Comparison of ENCODE assay signal across 8 cellular contexts in genomic region chr6:34425132-34425497, GRCh38. TPM values are rescaled to one million over a fixed set of nuclear protein-coding genes. Genes with fewer than 3 reads are reported as not detected.
DNase-seq lines count a peak whose midpoint lies in the region; ATAC-seq and TF ChIP-seq lines count a peak whose summit lies in the region.

No MANE protein-coding gene starts in this region.

- WGBS in esophagus squamous epithelium, 2 donors, result 0 to 3% methylated on average over 4 to 9 of the region's 10 CpGs
- 3 to 7% methylated on average over 10 of the region's 10 CpGs for WGBS in sigmoid colon, 2 donors

- H3K4me1 ChIP-seq in esophagus squamous epithelium, result peaks cover 14 to 44% (median 25%) of the 10 kb centered on the region in 3 donors
- peaks cover 0 to 16% (median 11%) of the 10 kb centered on the region in 4 donors for H3K4me1 ChIP-seq in sigmoid colon

- TF ChIP-seq CTCF in esophagus squamous epithelium (IDR thresholded peaks at IDR 0.05) (no peak), sigmoid colon (IDR thresholded peaks at IDR 0.05) (no peak)

- H3K27ac Mint-ChIP-seq in T-helper 2 cell treated with Interferon-gamma antibody and Interleukin-4, amounts not matched to agents 5 μg/mL and 100 μg/mL, for 36 hours, result peak overlapping the region; percentile 99

- peak overlapping the region; percentile 100 for H3K4me3 Mint-ChIP-seq in T-helper 2 cell treated with Interferon-gamma antibody and Interleukin-4, amounts not matched to agents 5 μg/mL and 100 μg/mL, for 36 hours

- peaks cover 22% of the 10 kb centered on the region for H3K4me1 Mint-ChIP-seq in T-helper 2 cell treated with Interferon-gamma antibody and Interleukin-4, amounts not matched to agents 5 μg/mL and 100 μg/mL, for 36 hours (ENCODE audit: low read depth)

- H3K27me3 ChIP-seq in esophagus squamous epithelium (no peaks in the 10 kb centered on the region), sigmoid colon (no peaks in the 10 kb centered on the region)

- H3K4me3 ChIP-seq in esophagus squamous epithelium, result peak overlapping the region; percentile 52 to 80 (median 71)
- H3K4me3 ChIP-seq in sigmoid colon, result peak overlapping the region; percentile 56 to 81 (median 74)

- ATAC-seq in GM21390 (IDR thresholded peaks at IDR 0.05; ENCODE audit: unreplicated experiment), result peak; percentile 18
- no peak for ATAC-seq in GM21447 (IDR thresholded peaks at IDR 0.05; ENCODE audit: unreplicated experiment)
- no peak for ATAC-seq in HG03108 (IDR thresholded peaks at IDR 0.05; ENCODE audit: unreplicated experiment)

- H3K9me3 Mint-ChIP-seq in T-helper 2 cell treated with Interferon-gamma antibody and Interleukin-4, amounts not matched to agents 5 μg/mL and 100 μg/mL, for 36 hours, result no peaks in the 10 kb centered on the region

- H3K27ac ChIP-seq in esophagus squamous epithelium (peak overlapping the region; percentile 79 to 91 (median 85)), sigmoid colon (peak overlapping the region; percentile 78 to 91 (median 86))

- intact Hi-C loops in esophagus squamous epithelium (cut with DNase I), result no loop called here
- intact Hi-C loops in sigmoid colon (cut with DNase I), result loop anchor here (5.0 kb wide), 2 partner anchors 33 to 182 kb away; partner anchors contain the start of gene NUDT3

- DNase-seq in T-helper 2 cell treated with Interferon-gamma antibody and Interleukin-4, amounts not matched to agents 5 μg/mL and 100 μg/mL, for 36 hours (ENCODE audit: low spot score), result peak; percentile 6
- DNase-seq in esophagus squamous epithelium (lab: John Stamatoyannopoulos, UW) (no peak), sigmoid colon (no peak), HT-29 (ENCODE audit: low spot score) (no peak), dermis blood vessel endothelial cell (no peak)

- no peaks in the 10 kb centered on the region for H3K9me3 ChIP-seq in esophagus squamous epithelium
- H3K9me3 ChIP-seq in sigmoid colon, result no peaks in the 10 kb centered on the region

- TF ChIP-seq POLR2A in esophagus squamous epithelium (IDR thresholded peaks at IDR 0.05) (no peak), sigmoid colon (IDR thresholded peaks at IDR 0.05) (no peak)

- H3K36me3 ChIP-seq in esophagus squamous epithelium (peaks cover 23 to 48% (median 39%) of the 10 kb centered on the region in 3 donors), sigmoid colon (peaks cover 18 to 48% (median 41%) of the 10 kb centered on the region in 4 donors)

- H3K36me3 Mint-ChIP-seq in T-helper 2 cell treated with Interferon-gamma antibody and Interleukin-4, amounts not matched to agents 5 μg/mL and 100 μg/mL, for 36 hours (ENCODE audit: low read depth), result peaks cover 41% of the 10 kb centered on the region

- TF ChIP-seq EP300 in sigmoid colon (IDR thresholded peaks at IDR 0.05), result no peak

- H3K27me3 Mint-ChIP-seq in T-helper 2 cell treated with Interferon-gamma antibody and Interleukin-4, amounts not matched to agents 5 μg/mL and 100 μg/mL, for 36 hours (ENCODE audit: low read depth), result peaks cover 6% of the 10 kb centered on the region

RNA-seq across cellular contexts. Expression of gene RPS10, which starts 0.8 kb away (rescaled TPM):
- total RNA-seq in esophagus squamous epithelium, result 1,000 to 10,000 TPM in 3 of 4 donors, 100 to 1,000 TPM in 1; 983 to 4,649 (median 2,673) TPM
- 1,000 to 10,000 TPM; 2,556 to 7,534 (median 4,475) TPM for total RNA-seq in sigmoid colon
- polyA plus RNA-seq in sigmoid colon, result 1,000 to 10,000 TPM; 2,796 to 4,045 (median 3,510) TPM
- 2,917 and 3,132 TPM in 2 replicates for total RNA-seq in HT-29 (2014; rRNA removed; shearing (Covaris generic))
- total RNA-seq in dermis blood vessel endothelial cell, result 899 and 3,703 TPM in 2 replicates

RNA-seq across cellular contexts. Expression of gene NUDT3, which starts 32.6 kb away (rescaled TPM):
- total RNA-seq in esophagus squamous epithelium (10 to 100 TPM; 14.9 to 33.4 (median 22.4) TPM), sigmoid colon (10 to 100 TPM; 31.4 to 45.7 (median 37.5) TPM), dermis blood vessel endothelial cell (24.3 and 33.9 TPM in 2 replicates)
- 10 to 100 TPM in 2 of 3 donors, 1 to 10 TPM in 1; 6.0 to 12.2 (median 10.8) TPM for polyA plus RNA-seq in sigmoid colon
- total RNA-seq in HT-29 (2014; rRNA removed; shearing (Covaris generic)), result 20.0 and 20.7 TPM in 2 replicates

RNA-seq across cellular contexts. Expression of gene PACSIN1, which starts 40.8 kb away (rescaled TPM):
- total RNA-seq in esophagus squamous epithelium (not detected), sigmoid colon (1 to 10 TPM in 1 of 4 donors, under 1 TPM in 3; 0.36 to 1.9 (median 0.59) TPM), dermis blood vessel endothelial cell (not detected in 2 replicates)
- polyA plus RNA-seq in sigmoid colon, result under 1 TPM in 1 of 3 donors, not detected in 2; 0.89 TPM
- total RNA-seq in HT-29 (2014; rRNA removed; shearing (Covaris generic)), result 0.03 and 0.08 TPM in 2 replicates
